In the genomic region with DNA sequence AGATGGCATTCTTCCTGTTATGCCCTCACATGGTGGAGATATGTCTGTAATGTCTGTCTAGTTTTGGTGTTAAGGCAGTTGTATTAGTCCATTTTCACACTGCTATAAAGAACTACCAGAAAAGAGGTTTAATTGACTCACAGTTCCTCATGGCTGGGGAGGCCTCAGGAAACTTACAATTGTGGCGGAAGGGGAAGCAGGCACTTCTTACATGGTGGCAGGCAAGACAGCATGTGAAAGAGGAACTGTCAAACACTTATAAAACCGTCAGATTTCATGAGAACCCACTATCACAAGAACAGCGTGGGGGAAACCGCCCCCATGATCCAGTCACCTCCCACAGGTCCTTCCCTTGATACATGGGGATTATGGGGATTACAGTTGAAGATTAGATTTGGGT, we compare ENCODE assay signal across 1 cellular context.
TF ChIP-seq lines count a peak whose summit lies in the region.

No MANE protein-coding gene starts in this region.

TF ChIP-seq in GM12878, 131 proteins besides CTCF, POLR2A, EP300 and RAD21:
- TF ChIP-seq ZBTB33 (IDR thresholded peaks at IDR 0.05) = peak; percentile 64; the same call in 1 of the 2 replicates
- TF ChIP-seq YBX1 (IDR thresholded peaks at IDR 0.05) = no peak
